8 cellular contexts compared by ENCODE assay signal in the genomic region with DNA sequence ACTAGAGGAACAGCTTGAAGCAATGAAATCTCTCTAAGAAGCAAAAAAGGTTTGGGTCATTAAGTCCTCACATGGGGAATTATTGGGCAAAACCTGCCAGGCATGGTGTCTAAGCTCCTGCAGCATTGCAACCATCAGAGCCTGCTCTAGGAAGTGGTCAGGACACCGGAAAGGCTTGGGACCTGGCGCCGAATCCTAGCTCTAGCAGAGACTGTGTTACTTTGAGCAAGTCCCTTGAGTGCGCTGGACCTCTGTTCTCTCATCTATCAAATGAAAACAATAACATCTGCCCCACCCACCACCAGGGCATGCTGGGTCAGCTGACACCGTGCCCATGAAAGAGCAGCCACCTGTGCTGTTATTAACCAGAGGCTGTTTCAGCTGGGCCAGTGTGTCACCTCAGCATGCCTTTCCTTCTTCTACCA. TPM values are rescaled to one million over a fixed set of nuclear protein-coding genes. Genes with fewer than 3 reads are reported as not detected.
DNase-seq lines count a peak whose midpoint lies in the region; TF ChIP-seq lines count a peak whose summit lies in the region.

No MANE protein-coding gene starts in this region.

- H3K27ac ChIP-seq in tibial nerve: peak overlapping the region; percentile 11 to 91 (median 80)

- WGBS in tibial nerve, 2 donors: 73 to 83% methylated on average over 5 of the region's 5 CpGs

- TF ChIP-seq POLR2A in tibial nerve (IDR thresholded peaks at IDR 0.05): no peak

- H3K27ac Mint-ChIP-seq in activated CD4-positive, alpha-beta T cell treated with anti-CD3 and anti-CD28 coated beads, Interleukin-2, amount 10 ng/mL, durations not matched to agents 7 days and 5 days: peak overlapping the region; percentile 58
- peak overlapping the region; percentile 43 for H3K27ac Mint-ChIP-seq in mesothelial cell of epicardium

- H3K36me3 Mint-ChIP-seq in activated CD4-positive, alpha-beta T cell treated with anti-CD3 and anti-CD28 coated beads, Interleukin-2, amount 10 ng/mL, durations not matched to agents 7 days and 5 days (ENCODE audit: low read depth): peaks cover 39% of the 10 kb centered on the region
- peaks cover 8% of the 10 kb centered on the region for H3K36me3 Mint-ChIP-seq in mesothelial cell of epicardium

- H3K4me1 ChIP-seq in adipocyte (ENCODE audit: control insufficient read depth, insufficient read depth, low read length) (peaks cover 50% of the 10 kb centered on the region), tibial nerve (peaks cover 5 to 77% (median 53%) of the 10 kb centered on the region in 4 donors)

- DNase-seq in activated CD4-positive, alpha-beta T cell treated with anti-CD3 and anti-CD28 coated beads, Interleukin-2, amount 10 ng/mL, durations not matched to agents 7 days and 5 days: no peak
- DNase-seq in activated CD4-positive, alpha-beta T cell treated with anti-CD3 and anti-CD28 coated beads for 48 hours: no peak
- DNase-seq in adipocyte (ENCODE audit: low read depth): no peak
- no peak for DNase-seq in mesothelial cell of epicardium (ENCODE audit: low spot score in 2 of 2, unreplicated experiment in 2 of 2)
- DNase-seq in tibial nerve (ENCODE audit: low spot score in 2 of 2): no peak
- DNase-seq in H4 (ENCODE audit: low spot score): no peak
- DNase-seq in central memory CD4-positive, alpha-beta T cell: no peak
- DNase-seq in NCI-H1417 treated with DMSO at 0.1 percent for 48 hours (lab: John Stamatoyannopoulos, UW): no peak

- H3K9ac ChIP-seq in adipocyte (ENCODE audit: low read length): peak overlapping the region; percentile 47

- CTCF ChIA-PET in activated CD4-positive, alpha-beta T cell treated with anti-CD3 and anti-CD28 coated beads, Interleukin-2, amount 10 ng/mL, durations not matched to agents 7 days and 5 days (lab: Charles Lee): interaction anchor here (0.8 to 2.1 kb wide), 4 partner anchors 33 to 142 kb away, joined by 3 to 4 read pairs (median 4); partner anchors contain the start of gene STARD7

- H3K9me3 ChIP-seq in adipocyte (ENCODE audit: control insufficient read depth, low read length) (no peaks in the 10 kb centered on the region), tibial nerve (no peaks in the 10 kb centered on the region)

- H3K4me1 Mint-ChIP-seq in activated CD4-positive, alpha-beta T cell treated with anti-CD3 and anti-CD28 coated beads, Interleukin-2, amount 10 ng/mL, durations not matched to agents 7 days and 5 days: peaks cover 77% of the 10 kb centered on the region
- peaks cover 15% of the 10 kb centered on the region for H3K4me1 Mint-ChIP-seq in mesothelial cell of epicardium

- POLR2A ChIA-PET in activated CD4-positive, alpha-beta T cell treated with anti-CD3 and anti-CD28 coated beads, Interleukin-2, amount 10 ng/mL, durations not matched to agents 7 days and 5 days (lab: Charles Lee): no interaction called here

- no peaks in the 10 kb centered on the region for H3K27me3 ChIP-seq in adipocyte (replicated peaks; ENCODE audit: control insufficient read depth, insufficient read depth, low read length)
- no peaks in the 10 kb centered on the region for H3K27me3 ChIP-seq in tibial nerve

- TF ChIP-seq EP300 in tibial nerve (IDR thresholded peaks at IDR 0.05): no peak

- no peak for TF ChIP-seq CTCF in mesothelial cell of epicardium (IDR thresholded peaks at IDR 0.05; ENCODE audit: unreplicated experiment)
- TF ChIP-seq CTCF in tibial nerve (IDR thresholded peaks at IDR 0.05): no peak

- no peaks in the 10 kb centered on the region for H3K27me3 Mint-ChIP-seq in activated CD4-positive, alpha-beta T cell treated with anti-CD3 and anti-CD28 coated beads, Interleukin-2, amount 10 ng/mL, durations not matched to agents 7 days and 5 days
- no peaks in the 10 kb centered on the region for H3K27me3 Mint-ChIP-seq in mesothelial cell of epicardium (ENCODE audit: low read depth)

- H3K4me3 ChIP-seq in adipocyte (ENCODE audit: low read length): no peak overlapping the region
- H3K4me3 ChIP-seq in tibial nerve: no peak overlapping the region

- H3K9me3 Mint-ChIP-seq in activated CD4-positive, alpha-beta T cell treated with anti-CD3 and anti-CD28 coated beads, Interleukin-2, amount 10 ng/mL, durations not matched to agents 7 days and 5 days: no peaks in the 10 kb centered on the region
- no peaks in the 10 kb centered on the region for H3K9me3 Mint-ChIP-seq in mesothelial cell of epicardium

- H3K4me3 Mint-ChIP-seq in activated CD4-positive, alpha-beta T cell treated with anti-CD3 and anti-CD28 coated beads, Interleukin-2, amount 10 ng/mL, durations not matched to agents 7 days and 5 days: no peak overlapping the region
- no peak overlapping the region for H3K4me3 Mint-ChIP-seq in mesothelial cell of epicardium

- H3K36me3 ChIP-seq in adipocyte (ENCODE audit: control insufficient read depth, insufficient read depth, low read length, severe bottlenecking): peaks cover 26% of the 10 kb centered on the region
- H3K36me3 ChIP-seq in tibial nerve: peaks cover 0 to 65% (median 0%) of the 10 kb centered on the region in 3 donors

RNA-seq across cellular contexts. Expression of gene TMEM127, which starts 6.3 kb away (rescaled TPM):
- total RNA-seq in activated CD4-positive, alpha-beta T cell treated with anti-CD3 and anti-CD28 coated beads, Interleukin-2, amount 10 ng/mL, durations not matched to agents 7 days and 5 days: 10 to 100 TPM; 32.9 to 44.5 TPM
- total RNA-seq in mesothelial cell of epicardium (30.1 to 36.2 TPM (median 32.5 TPM) in 3 replicates), tibial nerve (10 to 100 TPM; 27.1 to 35.4 (median 30.7) TPM)
- total RNA-seq in H4 (2014; rRNA removed; shearing (Covaris generic)): 15.5 and 20.9 TPM in 2 replicates

RNA-seq across cellular contexts. Expression of gene CIAO1, which starts 6.5 kb away (rescaled TPM):
- 10 to 100 TPM; 53.4 to 59.9 TPM for total RNA-seq in activated CD4-positive, alpha-beta T cell treated with anti-CD3 and anti-CD28 coated beads, Interleukin-2, amount 10 ng/mL, durations not matched to agents 7 days and 5 days
- 73.8 to 74.6 TPM (median 74.2 TPM) in 3 replicates for total RNA-seq in mesothelial cell of epicardium
- total RNA-seq in tibial nerve: 100 to 1,000 TPM; 132 to 172 (median 151) TPM
- total RNA-seq in H4 (2014; rRNA removed; shearing (Covaris generic)): 79.3 and 96.1 TPM in 2 replicates

RNA-seq across cellular contexts. Expression of gene SNRNP200, which starts 45.8 kb away (rescaled TPM):
- total RNA-seq in activated CD4-positive, alpha-beta T cell treated with anti-CD3 and anti-CD28 coated beads, Interleukin-2, amount 10 ng/mL, durations not matched to agents 7 days and 5 days: 100 to 1,000 TPM; 170 to 178 TPM
- total RNA-seq in mesothelial cell of epicardium (195 to 200 TPM (median 199 TPM) in 3 replicates), tibial nerve (100 to 1,000 TPM in 1 of 4 donors, 10 to 100 TPM in 3; 79.4 to 106 (median 90.1) TPM)
- 28.9 and 30.2 TPM in 2 replicates for total RNA-seq in H4 (2014; rRNA removed; shearing (Covaris generic))

RNA-seq across cellular contexts. Expression of gene STARD7, which starts 50.9 kb away (rescaled TPM):
- 100 to 1,000 TPM; 126 to 128 TPM for total RNA-seq in activated CD4-positive, alpha-beta T cell treated with anti-CD3 and anti-CD28 coated beads, Interleukin-2, amount 10 ng/mL, durations not matched to agents 7 days and 5 days
- 107 to 109 TPM (median 108 TPM) in 3 replicates for total RNA-seq in mesothelial cell of epicardium
- 100 to 1,000 TPM in 1 of 4 donors, 10 to 100 TPM in 3; 77.3 to 111 (median 85.0) TPM for total RNA-seq in tibial nerve
- 169 and 170 TPM in 2 replicates for total RNA-seq in H4 (2014; rRNA removed; shearing (Covaris generic))
